18 cellular contexts compared by ENCODE assay signal in genomic region chr3:180229113-180229512, GRCh38.
DNase-seq lines count a peak whose midpoint lies in the region; ATAC-seq and TF ChIP-seq lines count a peak whose summit lies in the region.
"Had no signal": no experiment of that assay in that cellular context is flagged by ENCODE, and none has a peak within 500 bp of the region (broad histone marks: within the 10 kb centered on the region; RNA-seq: fewer than 3 reads in every experiment).

No MANE protein-coding gene starts in this region.

- POLR2A ChIA-PET in OCI-LY7 (lab: Charles Lee), result interaction anchor here (0.9 kb wide), 1 partner anchor 190 kb away, joined by 3 read pairs; no protein-coding TSS in a partner anchor

- no peak overlapping the region for H2AFZ ChIP-seq in OCI-LY7 (ENCODE audit: low read length)
- H2AFZ ChIP-seq: GM23248 had no signal

- H3K9me2 ChIP-seq in OCI-LY7 (ENCODE audit: insufficient read depth, low read length), result no peaks in the 10 kb centered on the region
- H3K9me2 ChIP-seq: SK-N-SH had no signal

- CTCF ChIA-PET in OCI-LY7 (lab: Charles Lee; ENCODE audit: unreplicated experiment), result no interaction called here

- no peak overlapping the region for H3K4me3 ChIP-seq in OCI-LY7 (ENCODE audit: low read depth, low read length, poor library complexity, severe bottlenecking)
- H3K4me3 ChIP-seq: BLaER1, GM23248 had no signal

- H3K79me2 ChIP-seq in OCI-LY7 (ENCODE audit: insufficient read depth, low read depth, low read length), result no peaks in the 10 kb centered on the region

- DNase-seq in NCI-H524 (lab: John Stamatoyannopoulos, UW) (peak; percentile 7 to 27), NCI-H524 treated with DMSO at 0.1 percent for 48 hours (lab: John Stamatoyannopoulos, UW) (no peak), OCI-LY7 (ENCODE audit: low spot score) (peak; percentile 4), foreskin melanocyte (peak; percentile 3), retina (peak; percentile 11), NK-92 (lab: John Stamatoyannopoulos, UW; ENCODE audit: unreplicated experiment) (no peak)
- DNase-seq: CD8-positive, alpha-beta memory T cell; GM23248; NCI-H1105; NCI-H1694 treated with DMSO at 0.1 percent for 48 hours; NCI-H774; Right ventricle myocardium superior; SK-N-SH; T-helper 1 cell had no signal

- H3K9me3 ChIP-seq in OCI-LY7 (ENCODE audit: low read length), result peaks cover 23% of the 10 kb centered on the region; the same call in 1 of the 2 replicates

- H4K20me1 ChIP-seq in OCI-LY7 (ENCODE audit: insufficient read depth, low read length), result no peaks in the 10 kb centered on the region
- H4K20me1 ChIP-seq: BLaER1 had no signal

- H3K36me3 ChIP-seq in OCI-LY7 (ENCODE audit: insufficient read depth, low read length), result no peaks in the 10 kb centered on the region
- H3K36me3 ChIP-seq: BLaER1 had no signal

- H3K27ac ChIP-seq in OCI-LY7 (ENCODE audit: low read depth, low read length, poor library complexity, severe bottlenecking), result no peak overlapping the region
- H3K27ac ChIP-seq: BLaER1, GM23248, KMS-11 had no signal

- ATAC-seq in GM19395 (IDR thresholded peaks at IDR 0.05; ENCODE audit: unreplicated experiment) (no peak), HG02642 (IDR thresholded peaks at IDR 0.05; ENCODE audit: poor library complexity, unreplicated experiment) (no peak)

- no peak for TF ChIP-seq CTCF in OCI-LY7 (conservative IDR thresholded peaks at IDR 0.05; ENCODE audit: low read length)

- no TSS peak for BruUV-seq in OCI-LY7 (replicated peaks; lab: Mats Ljungman, UMichigan)

- no peaks in the 10 kb centered on the region for H3K4me1 ChIP-seq in OCI-LY7 (ENCODE audit: insufficient read depth, low read length, poor library complexity, severe bottlenecking)
- H3K4me1 ChIP-seq: BLaER1 had no signal

- no peak overlapping the region for H3K4me2 ChIP-seq in OCI-LY7 (ENCODE audit: low read length)
- H3K4me2 ChIP-seq: BLaER1, KMS-11, SK-N-SH had no signal

- intact Hi-C loops in OCI-LY7 (cut with micrococcal nuclease; ENCODE audit: unreplicated experiment), result no loop called here

Comparison
In these comparisons a context has a peak if more than half of its experiments do, and no peak if none do; other contexts are left out.
1. DNase-seq: peak in NCI-H524 (2 of 2), OCI-LY7 (single experiment), foreskin melanocyte (single experiment) and retina (single experiment); none in NCI-H524 treated with DMSO at 0.1 percent for 48 hours (single experiment) and NK-92 (single experiment).